Comparison of ENCODE assay signal across 8 cellular contexts in the genomic region with DNA sequence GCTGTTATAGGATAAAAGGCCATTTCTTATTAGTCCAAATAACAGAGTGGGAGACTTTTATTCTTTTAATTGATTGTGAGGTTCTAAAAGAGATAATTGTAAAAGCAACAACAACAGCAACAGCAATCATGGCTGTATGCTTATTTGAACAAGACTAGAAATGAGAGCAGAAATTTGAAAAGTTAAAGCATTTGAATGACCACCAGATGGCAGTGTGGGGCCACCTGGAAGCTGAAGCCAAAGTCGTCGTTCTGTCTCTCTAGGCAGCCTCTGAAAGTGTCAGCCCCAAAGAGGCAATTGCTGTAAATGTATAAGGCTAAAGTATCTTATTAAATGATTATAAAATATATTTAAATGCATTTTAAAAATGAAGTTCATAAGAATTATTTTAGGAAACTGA. TPM values are rescaled to one million over a fixed set of nuclear protein-coding genes. Genes with fewer than 3 reads are reported as not detected.
DNase-seq lines count a peak whose midpoint lies in the region; ATAC-seq and TF ChIP-seq lines count a peak whose summit lies in the region.

No MANE protein-coding gene starts in this region.

- H3F3A ChIP-seq in MM.1S (ENCODE audit: insufficient read depth, low read length), result no peaks in the 10 kb centered on the region

- no peak overlapping the region for H3K4me2 ChIP-seq in MM.1S (ENCODE audit: low read depth, low read length)

- H4K20me1 ChIP-seq in MM.1S (ENCODE audit: insufficient read depth, low read length), result no peaks in the 10 kb centered on the region

- peak; percentile 79 for DNase-seq in DMS153 treated with DMSO at 0.1 percent for 48 hours (lab: John Stamatoyannopoulos, UW; ENCODE audit: unreplicated experiment)
- peak; percentile 72 for DNase-seq in MM.1S
- peak; percentile 45 for DNase-seq in SK-N-MC (ENCODE audit: low read depth, low spot score)
- peak; percentile 61 for DNase-seq in activated naive CD4-positive, alpha-beta T cell treated with anti-CD3 and anti-CD28 coated beads, Interleukin-2, amount 10 ng/mL, durations not matched to agents 7 days and 5 days
- peak in 41 of 42 donors; percentile 21 to 83 (median 65) for DNase-seq in head of caudate nucleus
- peak; percentile 68 for DNase-seq in sciatic nerve (ENCODE audit: low spot score)
- no peak for DNase-seq in NCI-H128 (lab: John Stamatoyannopoulos, UW; ENCODE audit: unreplicated experiment)

- intact Hi-C loops in head of caudate nucleus (cut with DNase I), result no loop called here
- intact Hi-C loops in sciatic nerve (cut with DNase I), result no loop called here

- no peak overlapping the region for H3K27ac Mint-ChIP-seq in activated naive CD4-positive, alpha-beta T cell treated with anti-CD3 and anti-CD28 coated beads, Interleukin-2, amount 10 ng/mL, durations not matched to agents 7 days and 5 days

- H3K79me2 ChIP-seq in MM.1S (ENCODE audit: low read length), result no peaks in the 10 kb centered on the region

- TF ChIP-seq CTCF in MM.1S (IDR thresholded peaks at IDR 0.05; ENCODE audit: low read length), result peak; percentile 55

- H3K4me3 ChIP-seq in MM.1S (ENCODE audit: low read length) (no peak overlapping the region), SK-N-MC (no peak overlapping the region)

- H3K27ac ChIP-seq in MM.1S (ENCODE audit: low read length) (no peak overlapping the region), SK-N-MC (no peak overlapping the region)

- H3K36me3 Mint-ChIP-seq in activated naive CD4-positive, alpha-beta T cell treated with anti-CD3 and anti-CD28 coated beads, Interleukin-2, amount 10 ng/mL, durations not matched to agents 7 days and 5 days, result peaks cover 22% of the 10 kb centered on the region

- ATAC-seq in GM21619 (IDR thresholded peaks at IDR 0.05; ENCODE audit: unreplicated experiment) (peak; percentile 59), sciatic nerve (peak; percentile 53)

- H2AFZ ChIP-seq in MM.1S (ENCODE audit: low read length), result no peak overlapping the region

- no peaks in the 10 kb centered on the region for H3K27me3 Mint-ChIP-seq in activated naive CD4-positive, alpha-beta T cell treated with anti-CD3 and anti-CD28 coated beads, Interleukin-2, amount 10 ng/mL, durations not matched to agents 7 days and 5 days

- H3K4me1 Mint-ChIP-seq in activated naive CD4-positive, alpha-beta T cell treated with anti-CD3 and anti-CD28 coated beads, Interleukin-2, amount 10 ng/mL, durations not matched to agents 7 days and 5 days, result peaks cover 24% of the 10 kb centered on the region

- H3K9ac ChIP-seq in MM.1S (ENCODE audit: low read length), result no peak overlapping the region
- no peak overlapping the region for H3K9ac ChIP-seq in SK-N-MC (ENCODE audit: insufficient read length)

- H3K4me1 ChIP-seq in MM.1S (ENCODE audit: low read length), result no peaks in the 10 kb centered on the region

- no peak overlapping the region for H3K4me3 Mint-ChIP-seq in activated naive CD4-positive, alpha-beta T cell treated with anti-CD3 and anti-CD28 coated beads, Interleukin-2, amount 10 ng/mL, durations not matched to agents 7 days and 5 days

- CTCF ChIA-PET in activated naive CD4-positive, alpha-beta T cell treated with anti-CD3 and anti-CD28 coated beads, Interleukin-2, amount 10 ng/mL, durations not matched to agents 7 days and 5 days (lab: Charles Lee), result interaction anchor here (1.4 to 2.2 kb wide), 2 partner anchors 10 to 18 kb away, joined by 5 to 12 read pairs; no protein-coding TSS in a partner anchor

- no peaks in the 10 kb centered on the region for H3K9me2 ChIP-seq in MM.1S (replicated peaks; ENCODE audit: insufficient read depth, low read length)

- no peaks in the 10 kb centered on the region for H3K9me3 Mint-ChIP-seq in activated naive CD4-positive, alpha-beta T cell treated with anti-CD3 and anti-CD28 coated beads, Interleukin-2, amount 10 ng/mL, durations not matched to agents 7 days and 5 days

- H3K9me3 ChIP-seq in MM.1S (replicated peaks; ENCODE audit: insufficient read depth, low read length) (no peaks in the 10 kb centered on the region), SK-N-MC (ENCODE audit: low read depth, low read length) (no peaks in the 10 kb centered on the region)

- H3K27me3 ChIP-seq in MM.1S (replicated peaks; ENCODE audit: insufficient read depth, low read length), result no peaks in the 10 kb centered on the region

- H3K36me3 ChIP-seq in MM.1S (replicated peaks; ENCODE audit: insufficient read depth, low read length), result no peaks in the 10 kb centered on the region
- H3K36me3 ChIP-seq in SK-N-MC (ENCODE audit: insufficient read depth, low read length), result no peaks in the 10 kb centered on the region

RNA-seq across cellular contexts. Expression of a gene that starts 42.2 kb away (rescaled TPM):
- total RNA-seq in sciatic nerve, result 1.2 TPM

RNA-seq across cellular contexts. Expression of a gene that starts 56.1 kb away (rescaled TPM):
- total RNA-seq in sciatic nerve, result not detected
